In the genomic region with DNA sequence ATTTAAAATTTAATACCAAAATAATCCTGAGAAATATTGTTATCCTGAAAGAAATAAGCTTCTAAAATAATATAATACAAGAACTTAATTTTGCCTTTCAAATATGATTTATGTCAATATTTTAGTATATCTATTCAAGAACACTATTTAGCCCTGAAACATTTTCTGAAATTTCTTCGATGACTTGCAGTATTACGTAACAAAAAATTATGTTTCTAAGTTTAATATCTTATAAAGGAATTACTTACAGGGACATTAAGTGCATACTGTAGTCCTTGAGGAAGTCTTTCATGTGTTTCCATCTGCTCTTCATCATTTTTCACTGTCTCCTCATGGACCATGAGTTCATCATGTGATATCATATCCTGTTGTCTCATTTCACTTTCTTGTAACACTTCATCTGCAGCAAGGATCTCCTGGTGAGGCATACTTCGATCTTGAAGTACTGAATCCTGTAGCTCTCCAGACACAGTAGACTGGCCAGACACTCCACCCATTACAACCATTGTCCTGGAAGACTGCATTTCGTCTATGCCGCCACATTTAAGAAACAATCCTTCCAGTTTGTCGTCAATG, we compare ENCODE assay signal across 16 cellular contexts.
A peak's percentile ranks its signal among the peaks of the same experiment; 100 is the strongest.
DNase-seq lines count a peak whose midpoint lies in the region; ATAC-seq and TF ChIP-seq lines count a peak whose summit lies in the region.
"Had no signal": no experiment of that assay in that cellular context is flagged by ENCODE, and none has a peak within 500 bp of the region (broad histone marks: within the 10 kb centered on the region; RNA-seq: fewer than 3 reads in every experiment).

No MANE protein-coding gene starts in this region.

- no peak for TF ChIP-seq CTCF in psoas muscle (IDR thresholded peaks at IDR 0.05)

- H3K4me1 ChIP-seq in psoas muscle, result no peaks in the 10 kb centered on the region
- H3K4me1 ChIP-seq: colonic mucosa, parathyroid adenoma had no signal

- no peaks in the 10 kb centered on the region for H3K9me3 ChIP-seq in psoas muscle
- H3K9me3 ChIP-seq: colonic mucosa, stomach had no signal

- no peaks in the 10 kb centered on the region for H3K9me3 Mint-ChIP-seq in activated CD4-positive, alpha-beta memory T cell treated with anti-CD3 and anti-CD28 coated beads for 36 hours
- H3K9me3 Mint-ChIP-seq in activated CD4-positive, alpha-beta memory T cell treated with anti-CD3 and anti-CD28 coated beads, Interleukin-2, amount 10 ng/mL, durations not matched to agents 7 days and 5 days, result peaks cover 8% of the 10 kb centered on the region
- H3K9me3 Mint-ChIP-seq: GM23338 had no signal

- no peaks in the 10 kb centered on the region for H3K27me3 Mint-ChIP-seq in activated CD4-positive, alpha-beta memory T cell treated with anti-CD3 and anti-CD28 coated beads for 36 hours
- no peaks in the 10 kb centered on the region for H3K27me3 Mint-ChIP-seq in activated CD4-positive, alpha-beta memory T cell treated with anti-CD3 and anti-CD28 coated beads, Interleukin-2, amount 10 ng/mL, durations not matched to agents 7 days and 5 days

- no peaks in the 10 kb centered on the region for H3K27me3 ChIP-seq in psoas muscle (ENCODE audit: insufficient read depth in 3 of 3, low read length in 2 of 3)
- H3K27me3 ChIP-seq: colonic mucosa, stomach had no signal

- ATAC-seq in psoas muscle, result no peak
- ATAC-seq: GM23338 had no signal

- H3K27ac Mint-ChIP-seq in activated CD4-positive, alpha-beta memory T cell treated with anti-CD3 and anti-CD28 coated beads for 36 hours, result peak overlapping the region; percentile 11
- no peak overlapping the region for H3K27ac Mint-ChIP-seq in activated CD4-positive, alpha-beta memory T cell treated with anti-CD3 and anti-CD28 coated beads, Interleukin-2, amount 10 ng/mL, durations not matched to agents 7 days and 5 days
- H3K27ac Mint-ChIP-seq: GM23338 had no signal

- peaks cover 34% of the 10 kb centered on the region for H3K36me3 Mint-ChIP-seq in activated CD4-positive, alpha-beta memory T cell treated with anti-CD3 and anti-CD28 coated beads for 36 hours
- H3K36me3 Mint-ChIP-seq in activated CD4-positive, alpha-beta memory T cell treated with anti-CD3 and anti-CD28 coated beads, Interleukin-2, amount 10 ng/mL, durations not matched to agents 7 days and 5 days (ENCODE audit: low read depth), result peaks cover 68% of the 10 kb centered on the region

- H3K36me3 ChIP-seq in psoas muscle (ENCODE audit: insufficient read depth in 1 of 2, low read depth in 1 of 2), result peaks cover 0 to 32% of the 10 kb centered on the region in 2 donors
- H3K36me3 ChIP-seq: colonic mucosa had no signal

- H3K27ac ChIP-seq in psoas muscle, result no peak overlapping the region
- H3K27ac ChIP-seq: colonic mucosa, parathyroid adenoma, stomach had no signal

- H3K4me1 Mint-ChIP-seq in activated CD4-positive, alpha-beta memory T cell treated with anti-CD3 and anti-CD28 coated beads for 36 hours (ENCODE audit: low read depth), result peaks cover 48% of the 10 kb centered on the region
- H3K4me1 Mint-ChIP-seq in activated CD4-positive, alpha-beta memory T cell treated with anti-CD3 and anti-CD28 coated beads, Interleukin-2, amount 10 ng/mL, durations not matched to agents 7 days and 5 days, result peaks cover 21% of the 10 kb centered on the region

- H3K4me3 Mint-ChIP-seq in activated CD4-positive, alpha-beta memory T cell treated with anti-CD3 and anti-CD28 coated beads for 36 hours, result no peak overlapping the region
- H3K4me3 Mint-ChIP-seq in activated CD4-positive, alpha-beta memory T cell treated with anti-CD3 and anti-CD28 coated beads, Interleukin-2, amount 10 ng/mL, durations not matched to agents 7 days and 5 days, result no peak overlapping the region
- H3K4me3 Mint-ChIP-seq: GM23338 had no signal

- POLR2A ChIA-PET in activated CD4-positive, alpha-beta memory T cell treated with anti-CD3 and anti-CD28 coated beads for 36 hours (lab: Charles Lee), result no interaction called here
- POLR2A ChIA-PET in activated CD4-positive, alpha-beta memory T cell treated with anti-CD3 and anti-CD28 coated beads, Interleukin-2, amount 10 ng/mL, durations not matched to agents 7 days and 5 days (lab: Charles Lee), result no interaction called here

- no peak for DNase-seq in activated CD4-positive, alpha-beta memory T cell treated with anti-CD3 and anti-CD28 coated beads for 36 hours
- no peak for DNase-seq in activated CD4-positive, alpha-beta memory T cell treated with anti-CD3 and anti-CD28 coated beads, Interleukin-2, amount 10 ng/mL, durations not matched to agents 7 days and 5 days
- DNase-seq in M059J (ENCODE audit: low read depth) (peak; percentile 24), dermis blood vessel endothelial cell (peak; percentile 24), renal cortical epithelial cell (ENCODE audit: low read depth) (peak; percentile 44), ACHN (no peak), mucosa of gallbladder (ENCODE audit: low spot score) (no peak), psoas muscle (no peak)
- DNase-seq: colonic mucosa; GDM1; head of caudate nucleus; NCI-H2107; stimulated activated CD4-positive, alpha-beta T cell treated with anti-CD3 and anti-CD28 coated beads, Interleukin-1b, Interleukin-23, amount 100 ng/mL, for 48 hours; stomach had no signal

- intact Hi-C loops in activated CD4-positive, alpha-beta memory T cell treated with anti-CD3 and anti-CD28 coated beads for 36 hours (cut with micrococcal nuclease), result loop anchor here (5.0 kb wide), 3 partner anchors 39 to 124 kb away; no protein-coding TSS in a partner anchor
- intact Hi-C loops in psoas muscle (cut with DNase I), result no loop called here

- in situ Hi-C loops in ACHN (cut with HindIII; ENCODE audit: low pct_ligation_motif_present, low pct_unique_long_range_greater_than_20kb, low sequenced_read_pairs), result no loop called here

- H3K4me3 ChIP-seq in psoas muscle, result no peak overlapping the region
- H3K4me3 ChIP-seq: colonic mucosa, GM23338, stomach had no signal

- CTCF ChIA-PET in activated CD4-positive, alpha-beta memory T cell treated with anti-CD3 and anti-CD28 coated beads for 36 hours (lab: Charles Lee), result no interaction called here
- CTCF ChIA-PET in activated CD4-positive, alpha-beta memory T cell treated with anti-CD3 and anti-CD28 coated beads, Interleukin-2, amount 10 ng/mL, durations not matched to agents 7 days and 5 days (lab: Charles Lee), result no interaction called here

- WGBS in psoas muscle, 3 donors, result 95 to 96% (median 95%) methylated on average over 6 of the region's 6 CpGs

Comparison
In these comparisons a context has a peak if more than half of its experiments do, and no peak if none do; other contexts are left out.
1. DNase-seq: peak in M059J (single experiment), dermis blood vessel endothelial cell (single experiment) and renal cortical epithelial cell (single experiment); none in activated CD4-positive, alpha-beta memory T cell treated with anti-CD3 and anti-CD28 coated beads for 36 hours (single experiment), activated CD4-positive, alpha-beta memory T cell treated with anti-CD3 and anti-CD28 coated beads, Interleukin-2, amount 10 ng/mL, durations not matched to agents 7 days and 5 days (single experiment), ACHN (single experiment), mucosa of gallbladder (single experiment) and psoas muscle (0 of 2).